In genomic region chr6:81700414-81700813, GRCh38 we compare ENCODE assay signal across 21 cellular contexts.
"Had no signal": no experiment of that assay in that cellular context is flagged by ENCODE, and none has a peak within 500 bp of the region (broad histone marks: within the 10 kb centered on the region; RNA-seq: fewer than 3 reads in every experiment).

No MANE protein-coding gene starts in this region.

- DNase-seq: KBM-7, MG63, NCI-H1092, NCI-H1436, NCI-H187, NCI-H2029, NCI-H2081 treated with DMSO at 0.1 percent for 48 hours, NCI-H2171, NCI-H226, NCI-H446, NCI-H510A, NCI-H524 treated with DMSO at 0.1 percent for 48 hours, NCI-H69, NCI-H774, Right ventricle myocardium superior, RPMI8226, SIG-M5 had no signal

- H3K27me3 ChIP-seq: MG63, SJSA1 had no signal

- H3K4me3 ChIP-seq: MG63, SJSA1, SK-N-MC had no signal

- H3K9me3 ChIP-seq: MG63, SJSA1 had no signal

- H3K36me3 ChIP-seq: MG63, SJSA1 had no signal

- H3K4me1 ChIP-seq: SJSA1 had no signal

- H3K27ac ChIP-seq: HL-60, SJSA1, SK-N-MC had no signal

- FAIRE-seq: HTR-8/SVneo had no signal
